1 cellular context compared by ENCODE assay signal in genomic region chr20:13220194-13220856, GRCh38.
TF ChIP-seq lines count a peak whose summit lies in the region.

No MANE protein-coding gene starts in this region.

TF ChIP-seq in HepG2, 621 proteins besides CTCF, POLR2A, EP300 and RAD21 (continued from another document and continues in another):
- TF ChIP-seq, protein P1, sequence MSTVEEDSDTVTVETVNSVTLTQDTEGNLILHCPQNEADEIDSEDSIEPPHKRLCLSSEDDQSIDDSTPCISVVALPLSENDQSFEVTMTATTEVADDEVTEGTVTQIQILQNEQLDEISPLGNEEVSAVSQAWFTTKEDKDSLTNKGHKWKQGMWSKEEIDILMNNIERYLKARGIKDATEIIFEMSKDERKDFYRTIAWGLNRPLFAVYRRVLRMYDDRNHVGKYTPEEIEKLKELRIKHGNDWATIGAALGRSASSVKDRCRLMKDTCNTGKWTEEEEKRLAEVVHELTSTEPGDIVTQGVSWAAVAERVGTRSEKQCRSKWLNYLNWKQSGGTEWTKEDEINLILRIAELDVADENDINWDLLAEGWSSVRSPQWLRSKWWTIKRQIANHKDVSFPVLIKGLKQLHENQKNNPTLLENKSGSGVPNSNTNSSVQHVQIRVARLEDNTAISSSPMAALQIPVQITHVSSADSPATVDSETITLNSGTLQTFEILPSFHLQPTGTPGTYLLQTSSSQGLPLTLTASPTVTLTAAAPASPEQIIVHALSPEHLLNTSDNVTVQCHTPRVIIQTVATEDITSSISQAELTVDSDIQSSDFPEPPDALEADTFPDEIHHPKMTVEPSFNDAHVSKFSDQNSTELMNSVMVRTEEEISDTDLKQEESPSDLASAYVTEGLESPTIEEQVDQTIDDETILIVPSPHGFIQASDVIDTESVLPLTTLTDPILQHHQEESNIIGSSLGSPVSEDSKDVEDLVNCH (CRISPR knock-in tag; IDR thresholded peaks at IDR 0.05), result no peak; the same call in 1 of the 2 replicates
- TF ChIP-seq, protein P2, sequence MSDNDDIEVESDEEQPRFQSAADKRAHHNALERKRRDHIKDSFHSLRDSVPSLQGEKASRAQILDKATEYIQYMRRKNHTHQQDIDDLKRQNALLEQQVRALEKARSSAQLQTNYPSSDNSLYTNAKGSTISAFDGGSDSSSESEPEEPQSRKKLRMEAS (IDR thresholded peaks at IDR 0.05), result peak; percentile 93
- TF ChIP-seq KAT7 (CRISPR knock-in tag; IDR thresholded peaks at IDR 0.05; ENCODE audit: borderline replicate concordance) (no peak), ZNF34 (CRISPR knock-in tag; IDR thresholded peaks at IDR 0.05; ENCODE audit: borderline replicate concordance) (no peak), KDM5A (IDR thresholded peaks at IDR 0.05; ENCODE audit: borderline replicate concordance, low read length) (no peak), KAT2B (IDR thresholded peaks at IDR 0.05; ENCODE audit: borderline replicate concordance, low read depth, low read length) (no peak), ZNF567 (CRISPR knock-in tag; IDR thresholded peaks at IDR 0.05; ENCODE audit: borderline replicate concordance) (peak; percentile 77; the same call in 1 of the 2 replicates), ZNF562 (CRISPR knock-in tag; IDR thresholded peaks at IDR 0.05; ENCODE audit: borderline replicate concordance) (no peak), RFX3 (CRISPR knock-in tag; IDR thresholded peaks at IDR 0.05) (no peak), ZFP90 (CRISPR knock-in tag; IDR thresholded peaks at IDR 0.05; ENCODE audit: borderline replicate concordance) (peak; percentile 72; the same call in 1 of the 2 replicates), LRRFIP1 (CRISPR knock-in tag; conservative IDR thresholded peaks at IDR 0.05) (no peak), THRA (CRISPR knock-in tag; IDR thresholded peaks at IDR 0.05; ENCODE audit: borderline replicate concordance) (no peak), RAD51 (IDR thresholded peaks at IDR 0.05; ENCODE audit: borderline replicate concordance) (no peak), SMAD1 (CRISPR knock-in tag; IDR thresholded peaks at IDR 0.05; ENCODE audit: borderline replicate concordance, low read depth) (no peak), NCOA2 (CRISPR knock-in tag; IDR thresholded peaks at IDR 0.05) (no peak; the same call in 1 of the 2 replicates), IKZF4 (CRISPR knock-in tag; IDR thresholded peaks at IDR 0.05; ENCODE audit: borderline replicate concordance, low read depth, not compliant biosample characterization) (no peak), HNRNPH1 (optimal IDR thresholded peaks at IDR 0.05; ENCODE audit: low read depth, low read length) (no peak), CREB3 (CRISPR knock-in tag; IDR thresholded peaks at IDR 0.05) (peak; percentile 88; the same call in 1 of the 2 replicates), SMARCC2 (IDR thresholded peaks at IDR 0.05) (no peak), ZC3H4 (CRISPR knock-in tag; IDR thresholded peaks at IDR 0.05; ENCODE audit: borderline replicate concordance) (0 out of 2 replicates have a peak, but pooled peaks have one; percentile 11), CEBPB (IDR thresholded peaks at IDR 0.05; ENCODE audit: borderline replicate concordance, low read depth, low read length) (no peak), ZSCAN12 (CRISPR knock-in tag; IDR thresholded peaks at IDR 0.05) (peak; percentile 88), ZNF781 (CRISPR knock-in tag; IDR thresholded peaks at IDR 0.05; ENCODE audit: borderline replicate concordance, not compliant biosample characterization) (no peak), ZFP36 (IDR thresholded peaks at IDR 0.05; ENCODE audit: borderline replicate concordance, low read depth, low read length, partially characterized antibody) (no peak)
- TF ChIP-seq, protein P3, sequence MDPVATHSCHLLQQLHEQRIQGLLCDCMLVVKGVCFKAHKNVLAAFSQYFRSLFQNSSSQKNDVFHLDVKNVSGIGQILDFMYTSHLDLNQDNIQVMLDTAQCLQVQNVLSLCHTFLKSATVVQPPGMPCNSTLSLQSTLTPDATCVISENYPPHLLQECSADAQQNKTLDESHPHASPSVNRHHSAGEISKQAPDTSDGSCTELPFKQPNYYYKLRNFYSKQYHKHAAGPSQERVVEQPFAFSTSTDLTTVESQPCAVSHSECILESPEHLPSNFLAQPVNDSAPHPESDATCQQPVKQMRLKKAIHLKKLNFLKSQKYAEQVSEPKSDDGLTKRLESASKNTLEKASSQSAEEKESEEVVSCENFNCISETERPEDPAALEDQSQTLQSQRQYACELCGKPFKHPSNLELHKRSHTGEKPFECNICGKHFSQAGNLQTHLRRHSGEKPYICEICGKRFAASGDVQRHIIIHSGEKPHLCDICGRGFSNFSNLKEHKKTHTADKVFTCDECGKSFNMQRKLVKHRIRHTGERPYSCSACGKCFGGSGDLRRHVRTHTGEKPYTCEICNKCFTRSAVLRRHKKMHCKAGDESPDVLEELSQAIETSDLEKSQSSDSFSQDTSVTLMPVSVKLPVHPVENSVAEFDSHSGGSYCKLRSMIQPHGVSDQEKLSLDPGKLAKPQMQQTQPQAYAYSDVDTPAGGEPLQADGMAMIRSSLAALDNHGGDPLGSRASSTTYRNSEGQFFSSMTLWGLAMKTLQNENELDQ (CRISPR knock-in tag; IDR thresholded peaks at IDR 0.05; ENCODE audit: borderline replicate concordance), result no peak
- TF ChIP-seq, protein P4, sequence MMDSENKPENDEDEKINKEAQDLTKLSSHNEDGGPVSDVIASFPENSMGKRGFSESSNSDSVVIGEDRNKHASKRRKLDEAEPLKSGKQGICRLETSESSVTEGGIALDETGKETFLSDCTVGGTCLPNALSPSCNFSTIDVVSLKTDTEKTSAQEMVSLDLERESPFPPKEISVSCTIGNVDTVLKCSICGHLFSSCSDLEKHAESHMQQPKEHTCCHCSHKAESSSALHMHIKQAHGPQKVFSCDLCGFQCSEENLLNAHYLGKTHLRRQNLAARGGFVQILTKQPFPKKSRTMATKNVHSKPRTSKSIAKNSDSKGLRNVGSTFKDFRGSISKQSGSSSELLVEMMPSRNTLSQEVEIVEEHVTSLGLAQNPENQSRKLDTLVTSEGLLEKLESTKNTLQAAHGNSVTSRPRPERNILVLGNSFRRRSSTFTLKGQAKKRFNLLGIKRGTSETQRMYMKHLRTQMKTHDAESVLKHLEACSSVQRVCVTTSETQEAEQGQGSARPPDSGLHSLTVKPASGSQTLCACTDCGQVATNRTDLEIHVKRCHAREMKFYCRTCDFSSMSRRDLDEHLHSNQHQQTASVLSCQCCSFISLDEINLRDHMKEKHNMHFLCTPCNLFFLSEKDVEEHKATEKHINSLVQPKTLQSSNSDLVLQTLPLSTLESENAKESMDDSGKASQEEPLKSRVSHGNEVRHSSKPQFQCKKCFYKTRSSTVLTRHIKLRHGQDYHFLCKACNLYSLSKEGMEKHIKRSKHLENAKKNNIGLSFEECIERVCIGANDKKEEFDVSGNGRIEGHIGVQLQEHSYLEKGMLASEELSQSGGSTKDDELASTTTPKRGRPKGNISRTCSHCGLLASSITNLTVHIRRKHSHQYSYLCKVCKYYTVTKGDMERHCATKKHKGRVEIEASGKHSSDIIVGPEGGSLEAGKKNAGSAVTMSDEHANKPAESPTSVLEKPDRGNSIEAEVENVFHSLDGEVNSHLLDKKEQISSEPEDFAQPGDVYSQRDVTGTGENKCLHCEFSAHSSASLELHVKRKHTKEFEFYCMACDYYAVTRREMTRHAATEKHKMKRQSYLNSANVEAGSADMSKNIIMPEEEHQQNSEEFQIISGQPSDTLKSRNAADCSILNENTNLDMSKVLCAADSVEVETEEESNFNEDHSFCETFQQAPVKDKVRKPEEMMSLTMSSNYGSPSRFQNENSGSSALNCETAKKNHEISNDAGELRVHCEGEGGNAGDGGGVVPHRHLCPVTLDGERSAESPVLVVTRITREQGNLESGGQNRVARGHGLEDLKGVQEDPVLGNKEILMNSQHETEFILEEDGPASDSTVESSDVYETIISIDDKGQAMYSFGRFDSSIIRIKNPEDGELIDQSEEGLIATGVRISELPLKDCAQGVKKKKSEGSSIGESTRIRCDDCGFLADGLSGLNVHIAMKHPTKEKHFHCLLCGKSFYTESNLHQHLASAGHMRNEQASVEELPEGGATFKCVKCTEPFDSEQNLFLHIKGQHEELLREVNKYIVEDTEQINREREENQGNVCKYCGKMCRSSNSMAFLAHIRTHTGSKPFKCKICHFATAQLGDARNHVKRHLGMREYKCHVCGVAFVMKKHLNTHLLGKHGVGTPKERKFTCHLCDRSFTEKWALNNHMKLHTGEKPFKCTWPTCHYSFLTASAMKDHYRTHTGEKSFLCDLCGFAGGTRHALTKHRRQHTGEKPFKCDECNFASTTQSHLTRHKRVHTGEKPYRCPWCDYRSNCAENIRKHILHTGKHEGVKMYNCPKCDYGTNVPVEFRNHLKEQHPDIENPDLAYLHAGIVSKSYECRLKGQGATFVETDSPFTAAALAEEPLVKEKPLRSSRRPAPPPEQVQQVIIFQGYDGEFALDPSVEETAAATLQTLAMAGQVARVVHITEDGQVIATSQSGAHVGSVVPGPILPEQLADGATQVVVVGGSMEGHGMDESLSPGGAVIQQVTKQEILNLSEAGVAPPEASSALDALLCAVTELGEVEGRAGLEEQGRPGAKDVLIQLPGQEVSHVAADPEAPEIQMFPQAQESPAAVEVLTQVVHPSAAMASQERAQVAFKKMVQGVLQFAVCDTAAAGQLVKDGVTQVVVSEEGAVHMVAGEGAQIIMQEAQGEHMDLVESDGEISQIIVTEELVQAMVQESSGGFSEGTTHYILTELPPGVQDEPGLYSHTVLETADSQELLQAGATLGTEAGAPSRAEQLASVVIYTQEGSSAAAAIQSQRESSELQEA (CRISPR knock-in tag; IDR thresholded peaks at IDR 0.05; ENCODE audit: not compliant biosample characterization), result peak; percentile 79
- TF ChIP-seq, protein P5, sequence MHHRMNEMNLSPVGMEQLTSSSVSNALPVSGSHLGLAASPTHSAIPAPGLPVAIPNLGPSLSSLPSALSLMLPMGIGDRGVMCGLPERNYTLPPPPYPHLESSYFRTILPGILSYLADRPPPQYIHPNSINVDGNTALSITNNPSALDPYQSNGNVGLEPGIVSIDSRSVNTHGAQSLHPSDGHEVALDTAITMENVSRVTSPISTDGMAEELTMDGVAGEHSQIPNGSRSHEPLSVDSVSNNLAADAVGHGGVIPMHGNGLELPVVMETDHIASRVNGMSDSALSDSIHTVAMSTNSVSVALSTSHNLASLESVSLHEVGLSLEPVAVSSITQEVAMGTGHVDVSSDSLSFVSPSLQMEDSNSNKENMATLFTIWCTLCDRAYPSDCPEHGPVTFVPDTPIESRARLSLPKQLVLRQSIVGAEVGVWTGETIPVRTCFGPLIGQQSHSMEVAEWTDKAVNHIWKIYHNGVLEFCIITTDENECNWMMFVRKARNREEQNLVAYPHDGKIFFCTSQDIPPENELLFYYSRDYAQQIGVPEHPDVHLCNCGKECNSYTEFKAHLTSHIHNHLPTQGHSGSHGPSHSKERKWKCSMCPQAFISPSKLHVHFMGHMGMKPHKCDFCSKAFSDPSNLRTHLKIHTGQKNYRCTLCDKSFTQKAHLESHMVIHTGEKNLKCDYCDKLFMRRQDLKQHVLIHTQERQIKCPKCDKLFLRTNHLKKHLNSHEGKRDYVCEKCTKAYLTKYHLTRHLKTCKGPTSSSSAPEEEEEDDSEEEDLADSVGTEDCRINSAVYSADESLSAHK (CRISPR knock-in tag; IDR thresholded peaks at IDR 0.05; ENCODE audit: borderline replicate concordance), result no peak
- TF ChIP-seq, protein P6, sequence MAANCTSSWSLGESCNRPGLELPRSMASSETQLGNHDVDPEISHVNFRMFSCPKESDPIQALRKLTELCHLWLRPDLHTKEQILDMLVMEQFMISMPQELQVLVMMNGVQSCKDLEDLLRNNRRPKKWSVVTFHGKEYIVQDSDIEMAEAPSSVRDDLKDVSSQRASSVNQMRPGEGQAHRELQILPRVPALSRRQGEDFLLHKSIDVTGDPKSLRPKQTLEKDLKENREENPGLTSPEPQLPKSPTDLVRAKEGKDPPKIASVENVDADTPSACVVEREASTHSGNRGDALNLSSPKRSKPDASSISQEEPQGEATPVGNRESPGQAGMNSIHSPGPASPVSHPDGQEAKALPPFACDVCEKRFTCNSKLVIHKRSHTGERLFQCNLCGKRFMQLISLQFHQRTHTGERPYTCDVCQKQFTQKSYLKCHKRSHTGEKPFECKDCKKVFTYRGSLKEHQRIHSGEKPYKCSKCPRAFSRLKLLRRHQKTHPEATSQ (CRISPR knock-in tag; IDR thresholded peaks at IDR 0.05; ENCODE audit: borderline replicate concordance), result no peak
